9 cellular contexts compared by ENCODE assay signal in genomic region chr1:2687638-2688620, GRCh38. TPM values are rescaled to one million over a fixed set of nuclear protein-coding genes. Genes with fewer than 3 reads are reported as not detected.
DNase-seq lines count a peak whose midpoint lies in the region; ATAC-seq and TF ChIP-seq lines count a peak whose summit lies in the region.
"Not testable (repeated sequence)": the region's sequence is repeated elsewhere in the genome, so short reads cannot be mapped to it uniquely, and the experiment has no call there.
"Had no signal": no experiment of that assay in that cellular context is flagged by ENCODE, and none has a peak within 500 bp of the region (broad histone marks: within the 10 kb centered on the region; RNA-seq: fewer than 3 reads in every experiment).

No MANE protein-coding gene starts in this region.

- not testable (repeated sequence) for H3K27ac ChIP-seq in left lung, stomach

- not testable (repeated sequence) for H3K4me1 ChIP-seq in left lung, stomach

- not testable (repeated sequence) for H3K27me3 Mint-ChIP-seq in activated naive CD8-positive, alpha-beta T cell treated with anti-CD3 and anti-CD28 coated beads, Interleukin-2, amount 50 U/mL, for 24 hours; osteocyte (ENCODE audit: unreplicated experiment)

- not testable (repeated sequence) for H3K4me3 ChIP-seq in left lung, stomach

- H3K9me3 Mint-ChIP-seq in activated naive CD8-positive, alpha-beta T cell treated with anti-CD3 and anti-CD28 coated beads, Interleukin-2, amount 50 U/mL, for 24 hours; osteocyte (ENCODE audit: unreplicated experiment): not testable (repeated sequence)

- not testable (repeated sequence) for ATAC-seq in activated naive CD8-positive, alpha-beta T cell treated with anti-CD3 and anti-CD28 coated beads, Interleukin-2, amount 50 U/mL, for 24 hours; Right ventricle myocardium superior (ENCODE audit: poor library complexity); left lung

- not testable (repeated sequence) for H3K27me3 ChIP-seq in left lung
- peaks cover 4 to 17% (median 6%) of the 10 kb centered on the region in 3 donors for H3K27me3 ChIP-seq in stomach

- not testable (repeated sequence) for TF ChIP-seq POLR2A in stomach (IDR thresholded peaks at IDR 0.05)

- H3K27ac Mint-ChIP-seq in activated naive CD8-positive, alpha-beta T cell treated with anti-CD3 and anti-CD28 coated beads, Interleukin-2, amount 50 U/mL, for 24 hours; osteocyte (ENCODE audit: unreplicated experiment): not testable (repeated sequence)

- not testable (repeated sequence) for H3K9me3 ChIP-seq in left lung, stomach

- H3K36me3 Mint-ChIP-seq in activated naive CD8-positive, alpha-beta T cell treated with anti-CD3 and anti-CD28 coated beads, Interleukin-2, amount 50 U/mL, for 24 hours (ENCODE audit: low read depth); osteocyte (ENCODE audit: unreplicated experiment): not testable (repeated sequence)

- not testable (repeated sequence) for H3K4me1 Mint-ChIP-seq in activated naive CD8-positive, alpha-beta T cell treated with anti-CD3 and anti-CD28 coated beads, Interleukin-2, amount 50 U/mL, for 24 hours; osteocyte (ENCODE audit: unreplicated experiment)

- not testable (repeated sequence) for TF ChIP-seq EP300 in stomach (IDR thresholded peaks at IDR 0.05)

- DNase-seq in NAMALWA (ENCODE audit: low spot score) (peak; percentile 0), Right ventricle myocardium superior (peak; percentile 60), left lung (peak; percentile 41 to 84), osteocyte (ENCODE audit: extremely low spot score, unreplicated experiment) (peak; percentile 88), stomach (peak; percentile 29)
- DNase-seq in activated CD8-positive, alpha-beta memory T cell treated with anti-CD3 and anti-CD28 coated beads for 24 hours, result peak; percentile 65
- DNase-seq in activated naive CD8-positive, alpha-beta T cell treated with anti-CD3 and anti-CD28 coated beads, Interleukin-2, amount 50 U/mL, for 24 hours, result peak; percentile 2

- not testable (repeated sequence) for TF ChIP-seq CTCF in left lung (IDR thresholded peaks at IDR 0.05); osteocyte (IDR thresholded peaks at IDR 0.05); stomach (IDR thresholded peaks at IDR 0.05)

- WGBS in stomach, 5 donors, result 39 to 48% (median 40%) methylated on average over 13 to 26 of the region's 27 CpGs

- H3K36me3 ChIP-seq in left lung, stomach: not testable (repeated sequence)

- intact Hi-C loops in Right ventricle myocardium superior (cut with DNase I); left lung (cut with DNase I); stomach (cut with DNase I; ENCODE audit: low total_unique reads): not testable (repeated sequence)

- not testable (repeated sequence) for H3K4me3 Mint-ChIP-seq in activated naive CD8-positive, alpha-beta T cell treated with anti-CD3 and anti-CD28 coated beads, Interleukin-2, amount 50 U/mL, for 24 hours; osteocyte (ENCODE audit: unreplicated experiment)

RNA-seq across cellular contexts. Expression of gene MMEL1, which starts 55.1 kb away (rescaled TPM):
- total RNA-seq in Right ventricle myocardium superior (0.48 TPM), left lung (1 to 10 TPM; 3.4 TPM), osteocyte (not detected in 2 replicates), stomach (100 to 1,000 TPM in 1 of 5 donors, 10 to 100 TPM in 1, 1 to 10 TPM in 3; 1.3 to 190 (median 4.5) TPM)
- polyA plus RNA-seq in stomach, result 10 to 100 TPM; 20.5 to 27.3 (median 26.7) TPM
- total RNA-seq: Caco-2, K562 had no signal
- polyA plus RNA-seq: K562 had no signal

Comparison
In these comparisons a context has a peak if more than half of its experiments do, and no peak if none do; other contexts are left out.
1. DNase-seq: peak in every context shown above with its lines; median percentile 88 in osteocyte; 65 in activated CD8-positive, alpha-beta memory T cell treated with anti-CD3 and anti-CD28 coated beads for 24 hours; 62 in left lung; 60 in Right ventricle myocardium superior; 29 in stomach; 2 in activated naive CD8-positive, alpha-beta T cell treated with anti-CD3 and anti-CD28 coated beads, Interleukin-2, amount 50 U/mL, for 24 hours; 0 in NAMALWA.